ENCODE assay signal across 14 cellular contexts in genomic region chr1:162710349-162710748, GRCh38.
DNase-seq lines count a peak whose midpoint lies in the region; ATAC-seq and TF ChIP-seq lines count a peak whose summit lies in the region.
"Had no signal": no experiment of that assay in that cellular context is flagged by ENCODE, and none has a peak within 500 bp of the region (broad histone marks: within the 10 kb centered on the region; RNA-seq: fewer than 3 reads in every experiment).

No MANE protein-coding gene starts in this region.

- no peak for TF ChIP-seq CTCF in chondrocyte (IDR thresholded peaks at IDR 0.05)
- no peak for TF ChIP-seq CTCF in left lung (IDR thresholded peaks at IDR 0.05)

- DNase-seq in GM04504 (ENCODE audit: low read depth) = peak; percentile 24
- no peak for DNase-seq in chondrocyte (ENCODE audit: low spot score)
- DNase-seq in left lung = no peak
- no peak for DNase-seq in ACHN
- no peak for DNase-seq in NCI-H446 (lab: John Stamatoyannopoulos, UW)
- no peak for DNase-seq in NCI-H510A (lab: John Stamatoyannopoulos, UW)
- DNase-seq: activated naive CD4-positive, alpha-beta T cell treated with Interleukin-2 at 50 U/mL for 16 hours; CD8-positive, alpha-beta T cell; NCI-H1048; NCI-H524 treated with DMSO at 0.1 percent for 48 hours; RPMI8226 had no signal

- peak overlapping the region; percentile 88 for H3K27ac Mint-ChIP-seq in chondrocyte (ENCODE audit: unreplicated experiment)
- H3K27ac Mint-ChIP-seq: CD8-positive, alpha-beta T cell had no signal

- H3K36me3 ChIP-seq in left lung (no peaks in the 10 kb centered on the region), stomach smooth muscle (ENCODE audit: control insufficient read depth in 2 of 2, insufficient read depth in 2 of 2, low read length in 2 of 2) (peaks cover 5 to 6% of the 10 kb centered on the region in 2 donors)

- no peak overlapping the region for H3K4me3 Mint-ChIP-seq in chondrocyte (ENCODE audit: unreplicated experiment)
- H3K4me3 Mint-ChIP-seq: CD8-positive, alpha-beta T cell; central memory CD8-positive, alpha-beta T cell had no signal

- H3K4me1 ChIP-seq in left lung = peaks cover 16 to 23% of the 10 kb centered on the region in 2 donors
- H3K4me1 ChIP-seq in stomach smooth muscle (ENCODE audit: control insufficient read depth, insufficient read depth, low read length) = peaks cover 65% of the 10 kb centered on the region

- peaks cover 43% of the 10 kb centered on the region for H3K4me1 Mint-ChIP-seq in chondrocyte (ENCODE audit: low read depth)
- H3K4me1 Mint-ChIP-seq: central memory CD8-positive, alpha-beta T cell had no signal

- no peak overlapping the region for H3K4me3 ChIP-seq in left lung
- H3K4me3 ChIP-seq in stomach smooth muscle (ENCODE audit: low read length in 2 of 2) = peak overlapping the region; percentile 4 to 47

- peak overlapping the region; percentile 35 to 78 for H3K27ac ChIP-seq in left lung
- H3K27ac ChIP-seq in stomach smooth muscle (ENCODE audit: low read length) = peak overlapping the region; percentile 83

- peaks cover 11% of the 10 kb centered on the region for H3K36me3 Mint-ChIP-seq in chondrocyte (ENCODE audit: low read depth)
- H3K36me3 Mint-ChIP-seq: CD8-positive, alpha-beta T cell had no signal

- ATAC-seq in left lung = peak; percentile 68
- ATAC-seq in HG03571 (IDR thresholded peaks at IDR 0.05; ENCODE audit: unreplicated experiment) = no peak
- ATAC-seq: CD8-positive, alpha-beta T cell had no signal

- intact Hi-C loops in left lung (cut with DNase I) = loop anchor here in 1 of 2 donors (10.0 kb wide), 1 partner anchor 96 kb away; no protein-coding TSS in a partner anchor

- H3K27me3 ChIP-seq in left lung (no peaks in the 10 kb centered on the region), stomach smooth muscle (ENCODE audit: control insufficient read depth in 1 of 2, insufficient read depth in 2 of 2, low read length in 2 of 2) (no peaks in the 10 kb centered on the region)

- peak overlapping the region; percentile 55 to 65 for H3K9ac ChIP-seq in stomach smooth muscle (ENCODE audit: low read length in 2 of 2)

- H3K9me3 Mint-ChIP-seq in chondrocyte (ENCODE audit: low read depth) = no peaks in the 10 kb centered on the region
- H3K9me3 Mint-ChIP-seq: CD8-positive, alpha-beta T cell; central memory CD8-positive, alpha-beta T cell had no signal

- in situ Hi-C loops in ACHN (cut with HindIII; ENCODE audit: low pct_ligation_motif_present, low pct_unique_long_range_greater_than_20kb, low sequenced_read_pairs) = no loop called here

- H3K9me3 ChIP-seq in left lung (no peaks in the 10 kb centered on the region), stomach smooth muscle (ENCODE audit: control insufficient read depth in 2 of 2, low read length in 2 of 2) (no peaks in the 10 kb centered on the region)

- H3K27me3 Mint-ChIP-seq in chondrocyte (ENCODE audit: low read depth) = no peaks in the 10 kb centered on the region

Comparison
In these comparisons a context has a peak if more than half of its experiments do, and no peak if none do; other contexts are left out.
1. H3K4me3 ChIP-seq: peak in stomach smooth muscle (2 of 2); none in left lung (0 of 2).